In genomic region chr17:79023886-79024771, GRCh38 we compare ENCODE assay signal across 1 cellular context.
TF ChIP-seq lines count a peak whose summit lies in the region.

TSS of gene C1QTNF1 (plus strand) at chr17:79024169. CDS start at chr17:79043969, 19,800 bp downstream.

TF ChIP-seq in IMR-90, 13 proteins besides CTCF, POLR2A, EP300 and RAD21 (continued from another document):
- TF ChIP-seq CHD1 (IDR thresholded peaks at IDR 0.05; ENCODE audit: low read depth, low read length): no peak
